ENCODE assay signal across 9 cellular contexts in the genomic region with DNA sequence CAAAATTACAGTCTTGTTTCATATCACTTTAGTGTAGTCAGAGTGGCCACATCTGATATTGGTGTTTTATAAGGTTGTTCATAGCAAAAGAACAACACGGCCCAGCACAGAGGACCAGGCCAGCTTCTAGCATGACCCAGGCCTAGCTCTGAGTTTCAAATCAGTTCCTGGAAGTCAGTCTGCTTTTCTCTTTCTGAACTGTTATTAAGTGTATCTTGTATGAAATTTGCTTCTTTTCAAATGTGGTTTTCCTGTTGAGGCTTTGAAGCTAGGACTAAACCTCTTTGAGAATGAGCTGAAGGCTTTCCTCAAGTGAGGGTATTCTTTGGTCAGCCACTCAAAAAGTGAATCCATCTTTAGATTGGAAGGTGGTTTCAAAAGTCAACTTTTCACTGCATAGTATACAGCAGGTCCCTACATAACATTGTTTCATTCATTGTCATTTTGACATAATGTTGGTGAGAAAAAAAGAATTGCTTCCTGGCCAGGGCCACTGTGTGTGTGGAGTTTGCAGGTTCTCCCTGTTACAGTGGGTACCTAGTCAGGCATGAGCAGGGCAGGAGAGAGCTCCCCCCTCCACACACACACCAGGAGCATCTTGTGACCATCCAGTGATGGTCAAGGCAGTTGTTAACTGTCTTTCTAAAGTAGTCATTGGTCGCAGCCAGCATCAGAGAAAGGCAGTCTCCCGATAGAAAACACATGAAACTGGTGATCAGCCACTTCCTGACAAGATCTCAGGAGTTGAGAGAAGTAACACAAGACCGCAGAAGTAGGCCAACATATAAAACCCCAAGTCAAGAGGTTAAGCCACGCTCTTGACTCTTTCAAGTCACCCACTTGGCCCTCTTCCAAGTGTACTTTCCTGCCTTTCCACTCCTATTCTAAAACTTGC. TPM values are rescaled to one million over a fixed set of nuclear protein-coding genes. Genes with fewer than 3 reads are reported as not detected.
DNase-seq lines count a peak whose midpoint lies in the region; ATAC-seq, FAIRE-seq and TF ChIP-seq lines count a peak whose summit lies in the region.
"Had no signal": no experiment of that assay in that cellular context is flagged by ENCODE, and none has a peak within 500 bp of the region (broad histone marks: within the 10 kb centered on the region; RNA-seq: fewer than 3 reads in every experiment).

No MANE protein-coding gene starts in this region.

- intact Hi-C loops in esophagus squamous epithelium (cut with DNase I), result no loop called here

- no peaks in the 10 kb centered on the region for H3K9me3 ChIP-seq in esophagus squamous epithelium

- peaks cover 0 to 8% (median 0%) of the 10 kb centered on the region in 3 donors for H3K36me3 ChIP-seq in esophagus squamous epithelium

- H3K4me3 ChIP-seq in esophagus squamous epithelium, result no peak overlapping the region

- DNase-seq in DMS79 (lab: John Stamatoyannopoulos, UW) (peak; percentile 76), T-helper 22 cell (ENCODE audit: low read depth) (peak; percentile 13), erythroblast (lab: John Stamatoyannopoulos, UW) (peak; percentile 40 to 58), esophagus squamous epithelium (lab: John Stamatoyannopoulos, UW) (no peak), putamen (ENCODE audit: low spot score) (no peak), frontal cortex (ENCODE audit: low spot score in 2 of 2) (no peak)
- DNase-seq: Right ventricle myocardium superior had no signal

- ATAC-seq in HG02884 (IDR thresholded peaks at IDR 0.05; ENCODE audit: unreplicated experiment), result peak; percentile 55
- no peak for ATAC-seq in HG02623 (IDR thresholded peaks at IDR 0.05; ENCODE audit: unreplicated experiment)

- FAIRE-seq in frontal cortex (lab: Jason Lieb, UNC), result no peak

- TF ChIP-seq POLR2A in erythroblast (IDR thresholded peaks at IDR 0.05; ENCODE audit: low read length), result no peak
- no peak for TF ChIP-seq POLR2A in esophagus squamous epithelium (IDR thresholded peaks at IDR 0.05)

- no peak overlapping the region for H3K27ac ChIP-seq in esophagus squamous epithelium

- 65 to 86% methylated on average over 5 of the region's 5 CpGs for WGBS in esophagus squamous epithelium, 2 donors

- peaks cover 0 to 8% (median 0%) of the 10 kb centered on the region in 3 donors for H3K4me1 ChIP-seq in esophagus squamous epithelium

- no peaks in the 10 kb centered on the region for H3K27me3 ChIP-seq in esophagus squamous epithelium

- TF ChIP-seq CTCF in esophagus squamous epithelium (IDR thresholded peaks at IDR 0.05), result no peak

RNA-seq across cellular contexts. Expression of gene ACAA2, which starts 6.7 kb away (rescaled TPM):
- total RNA-seq in esophagus squamous epithelium (10 to 100 TPM in 2 of 4 donors, 1 to 10 TPM in 2; 6.8 to 43.6 (median 15.9) TPM), frontal cortex (23.2 TPM)

Comparison
In these comparisons a context has a peak if more than half of its experiments do, and no peak if none do; other contexts are left out.
1. DNase-seq: peak in DMS79 (single experiment), T-helper 22 cell (single experiment) and erythroblast (2 of 2); none in esophagus squamous epithelium (single experiment), putamen (single experiment) and frontal cortex (0 of 2).